In genomic region chr2:129458006-129458405, GRCh38 we compare ENCODE assay signal across 14 cellular contexts.
DNase-seq lines count a peak whose midpoint lies in the region.
"Had no signal": no experiment of that assay in that cellular context is flagged by ENCODE, and none has a peak within 500 bp of the region (broad histone marks: within the 10 kb centered on the region; RNA-seq: fewer than 3 reads in every experiment).

No MANE protein-coding gene starts in this region.

- DNase-seq in activated CD4-positive, alpha-beta T cell treated with anti-CD3 and anti-CD28 coated beads, Interleukin-2, amount 10 ng/mL, durations not matched to agents 24 days and 14 days = peak; percentile 20
- no peak for DNase-seq in activated CD4-positive, alpha-beta T cell treated with anti-CD3 and anti-CD28 coated beads for 1 hour
- DNase-seq in iPS-NIHi7 (ENCODE audit: extremely low spot score) (peak; percentile 5), posterior vena cava (ENCODE audit: low spot score) (peak; percentile 31), SHP77 (lab: John Stamatoyannopoulos, UW) (no peak)
- no peak for DNase-seq in activated naive CD4-positive, alpha-beta T cell treated with anti-CD3 and anti-CD28 coated beads for 36 hours
- DNase-seq: AML-193; Caco-2; Calu3; CD4-positive, alpha-beta T cell; DMS79 treated with DMSO at 0.1 percent for 48 hours; GF-D8 had no signal

- no peaks in the 10 kb centered on the region for H3K4me1 Mint-ChIP-seq in activated CD4-positive, alpha-beta T cell treated with anti-CD3 and anti-CD28 coated beads, Interleukin-2, amount 10 ng/mL, durations not matched to agents 24 days and 14 days
- H3K4me1 Mint-ChIP-seq in activated naive CD4-positive, alpha-beta T cell treated with anti-CD3 and anti-CD28 coated beads for 36 hours (ENCODE audit: low read depth) = no peaks in the 10 kb centered on the region
- H3K4me1 Mint-ChIP-seq: B cell had no signal

- H3K9me3 Mint-ChIP-seq in activated CD4-positive, alpha-beta T cell treated with anti-CD3 and anti-CD28 coated beads, Interleukin-2, amount 10 ng/mL, durations not matched to agents 24 days and 14 days = no peaks in the 10 kb centered on the region
- no peaks in the 10 kb centered on the region for H3K9me3 Mint-ChIP-seq in activated naive CD4-positive, alpha-beta T cell treated with anti-CD3 and anti-CD28 coated beads for 36 hours
- H3K9me3 Mint-ChIP-seq: CD4-positive, alpha-beta T cell had no signal

- H3K27me3 Mint-ChIP-seq in activated CD4-positive, alpha-beta T cell treated with anti-CD3 and anti-CD28 coated beads, Interleukin-2, amount 10 ng/mL, durations not matched to agents 24 days and 14 days = no peaks in the 10 kb centered on the region
- no peaks in the 10 kb centered on the region for H3K27me3 Mint-ChIP-seq in activated naive CD4-positive, alpha-beta T cell treated with anti-CD3 and anti-CD28 coated beads for 36 hours (ENCODE audit: low read depth)
- H3K27me3 Mint-ChIP-seq: B cell; CD4-positive, alpha-beta T cell had no signal

- no peak overlapping the region for H3K27ac Mint-ChIP-seq in activated CD4-positive, alpha-beta T cell treated with anti-CD3 and anti-CD28 coated beads, Interleukin-2, amount 10 ng/mL, durations not matched to agents 24 days and 14 days
- no peak overlapping the region for H3K27ac Mint-ChIP-seq in activated naive CD4-positive, alpha-beta T cell treated with anti-CD3 and anti-CD28 coated beads for 36 hours
- H3K27ac Mint-ChIP-seq: B cell; CD4-positive, alpha-beta T cell; CD8-positive, alpha-beta T cell had no signal

- no peaks in the 10 kb centered on the region for H3K36me3 Mint-ChIP-seq in activated CD4-positive, alpha-beta T cell treated with anti-CD3 and anti-CD28 coated beads, Interleukin-2, amount 10 ng/mL, durations not matched to agents 24 days and 14 days (ENCODE audit: low read depth)
- no peaks in the 10 kb centered on the region for H3K36me3 Mint-ChIP-seq in activated naive CD4-positive, alpha-beta T cell treated with anti-CD3 and anti-CD28 coated beads for 36 hours (ENCODE audit: low read depth)
- H3K36me3 Mint-ChIP-seq: CD8-positive, alpha-beta T cell had no signal

- H3K4me3 Mint-ChIP-seq in activated CD4-positive, alpha-beta T cell treated with anti-CD3 and anti-CD28 coated beads, Interleukin-2, amount 10 ng/mL, durations not matched to agents 24 days and 14 days = no peak overlapping the region
- H3K4me3 Mint-ChIP-seq in activated naive CD4-positive, alpha-beta T cell treated with anti-CD3 and anti-CD28 coated beads for 36 hours = no peak overlapping the region
- H3K4me3 Mint-ChIP-seq: B cell; CD4-positive, alpha-beta T cell; CD8-positive, alpha-beta T cell had no signal

- intact Hi-C loops in activated CD4-positive, alpha-beta T cell treated with anti-CD3 and anti-CD28 coated beads, Interleukin-2, amount 10 ng/mL, durations not matched to agents 24 days and 14 days (cut with micrococcal nuclease) = no loop called here
- intact Hi-C loops in posterior vena cava (cut with DNase I) = no loop called here
- intact Hi-C loops in activated naive CD4-positive, alpha-beta T cell treated with anti-CD3 and anti-CD28 coated beads for 36 hours (cut with micrococcal nuclease) = no loop called here

- CTCF ChIA-PET in activated naive CD4-positive, alpha-beta T cell treated with anti-CD3 and anti-CD28 coated beads for 36 hours (lab: Charles Lee) = no interaction called here

Comparison
In these comparisons a context has a peak if more than half of its experiments do, and no peak if none do; other contexts are left out.
1. DNase-seq: peak in activated CD4-positive, alpha-beta T cell treated with anti-CD3 and anti-CD28 coated beads, Interleukin-2, amount 10 ng/mL, durations not matched to agents 24 days and 14 days (single experiment), iPS-NIHi7 (single experiment) and posterior vena cava (single experiment); none in activated CD4-positive, alpha-beta T cell treated with anti-CD3 and anti-CD28 coated beads for 1 hour (single experiment), activated naive CD4-positive, alpha-beta T cell treated with anti-CD3 and anti-CD28 coated beads for 36 hours (single experiment) and SHP77 (0 of 2).